In the genomic region with DNA sequence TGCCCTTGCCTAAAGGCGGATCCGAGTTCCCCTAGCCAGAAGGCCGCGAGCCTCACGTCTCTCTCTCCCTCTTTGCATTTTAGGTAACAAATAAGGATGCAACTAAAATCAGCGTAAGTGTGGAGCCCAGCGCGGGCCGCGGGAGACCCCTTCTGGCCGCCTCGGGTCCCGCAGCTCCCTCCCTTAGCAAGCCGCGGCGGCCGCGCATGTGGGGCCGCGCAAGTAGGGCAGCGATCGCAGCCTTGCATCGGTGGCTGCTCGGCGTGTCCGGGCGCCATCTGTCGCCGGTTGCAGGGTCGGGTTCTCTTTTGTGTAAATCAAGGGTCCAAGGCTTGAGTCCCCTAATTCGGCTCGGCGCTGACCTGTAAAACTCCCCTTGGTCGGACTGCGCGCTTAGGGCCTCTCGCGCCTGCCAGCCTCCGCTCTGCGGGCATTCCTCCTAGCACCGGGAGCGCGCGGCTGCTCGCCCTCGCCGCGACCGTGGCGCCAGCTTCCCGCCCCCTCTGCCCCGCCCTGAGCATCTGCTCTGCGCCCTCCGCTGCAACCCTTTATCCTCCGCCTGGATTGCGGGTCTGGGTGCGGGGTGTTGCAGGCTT, we compare ENCODE assay signal across 8 cellular contexts. TPM values are rescaled to one million over a fixed set of nuclear protein-coding genes. Genes with fewer than 3 reads are reported as not detected.
DNase-seq lines count a peak whose midpoint lies in the region; ATAC-seq and TF ChIP-seq lines count a peak whose summit lies in the region.

No MANE protein-coding gene starts in this region.

- ATAC-seq in HG03442 (IDR thresholded peaks at IDR 0.05; ENCODE audit: unreplicated experiment), result peak; percentile 74
- peak; percentile 85 for ATAC-seq in right cardiac atrium
- no peak for ATAC-seq in GM19324 (IDR thresholded peaks at IDR 0.05; ENCODE audit: low FRiP score, unreplicated experiment)
- no peak for ATAC-seq in GM21360 (IDR thresholded peaks at IDR 0.05; ENCODE audit: unreplicated experiment)

- H3K4me3 ChIP-seq in SK-N-MC (peak overlapping the region; percentile 42; the same call in 1 of the 2 replicates), adipocyte (ENCODE audit: low read length) (peak overlapping the region; percentile 65), right cardiac atrium (ENCODE audit: low read length) (peak overlapping the region; percentile 7)

- DNase-seq in GM13977 (ENCODE audit: low spot score) (peak; percentile 92), SK-N-MC (ENCODE audit: low read depth, low spot score) (no peak), adipocyte (ENCODE audit: low read depth) (peak; percentile 80), right cardiac atrium (peak; percentile 56 to 87 (median 81)), renal cortical epithelial cell (ENCODE audit: low read depth) (peak; percentile 1)

- H3K9me3 ChIP-seq in SK-N-MC (ENCODE audit: low read depth, low read length) (no peaks in the 10 kb centered on the region), adipocyte (ENCODE audit: control insufficient read depth, low read length) (peaks cover 7% of the 10 kb centered on the region), right cardiac atrium (ENCODE audit: control insufficient read depth, low read length) (no peaks in the 10 kb centered on the region)

- intact Hi-C loops in right cardiac atrium (cut with DNase I), result loop anchor here in 3 of 4 donors (10.0 kb wide), 2 partner anchors 234 to 244 kb away; no protein-coding TSS in a partner anchor

- H3K9ac ChIP-seq in SK-N-MC (ENCODE audit: insufficient read length) (no peak overlapping the region), adipocyte (ENCODE audit: low read length) (no peak overlapping the region)

- H3K4me1 ChIP-seq in adipocyte (ENCODE audit: control insufficient read depth, insufficient read depth, low read length), result no peaks in the 10 kb centered on the region
- peaks cover 3% of the 10 kb centered on the region for H3K4me1 ChIP-seq in right cardiac atrium (ENCODE audit: control insufficient read depth, insufficient read depth, low read length)

- peaks cover 62% of the 10 kb centered on the region for H3K27me3 ChIP-seq in adipocyte (replicated peaks; ENCODE audit: control insufficient read depth, insufficient read depth, low read length)
- H3K27me3 ChIP-seq in right cardiac atrium (ENCODE audit: control insufficient read depth, insufficient read depth), result no peaks in the 10 kb centered on the region

- H3K36me3 ChIP-seq in SK-N-MC (ENCODE audit: insufficient read depth, low read length) (no peaks in the 10 kb centered on the region), adipocyte (ENCODE audit: control insufficient read depth, insufficient read depth, low read length, severe bottlenecking) (no peaks in the 10 kb centered on the region)

- in situ Hi-C loops in GM13977 (cut with MboI; ENCODE audit: low pct_unique_long_range_greater_than_20kb, low sequenced_read_pairs, unreplicated experiment), result no loop called here

- no peak overlapping the region for H3K27ac ChIP-seq in SK-N-MC
- H3K27ac ChIP-seq in right cardiac atrium (ENCODE audit: low read length), result no peak overlapping the region

- peak; percentile 73 for TF ChIP-seq CTCF in GM13977 (IDR thresholded peaks at IDR 0.05; ENCODE audit: extremely low read depth, insufficient read depth, missing control alignments)

- under 1% methylated on average over 57 of the region's 57 CpGs for WGBS in right cardiac atrium

RNA-seq across cellular contexts. Expression of a gene that starts 2.7 kb away (rescaled TPM):
- not detected for total RNA-seq in right cardiac atrium
- not detected for polyA plus RNA-seq in right cardiac atrium
- not detected in 2 replicates for total RNA-seq in renal cortical epithelial cell

Comparison
In these comparisons a context has a peak if more than half of its experiments do, and no peak if none do; other contexts are left out.
1. ATAC-seq: peak in HG03442 (single experiment) and right cardiac atrium (2 of 2); none in GM19324 (single experiment) and GM21360 (single experiment).
2. H3K4me3 ChIP-seq: peak in every context shown above with its lines; median percentile 65 in adipocyte; 42 in SK-N-MC; 7 in right cardiac atrium.